In the genomic region with DNA sequence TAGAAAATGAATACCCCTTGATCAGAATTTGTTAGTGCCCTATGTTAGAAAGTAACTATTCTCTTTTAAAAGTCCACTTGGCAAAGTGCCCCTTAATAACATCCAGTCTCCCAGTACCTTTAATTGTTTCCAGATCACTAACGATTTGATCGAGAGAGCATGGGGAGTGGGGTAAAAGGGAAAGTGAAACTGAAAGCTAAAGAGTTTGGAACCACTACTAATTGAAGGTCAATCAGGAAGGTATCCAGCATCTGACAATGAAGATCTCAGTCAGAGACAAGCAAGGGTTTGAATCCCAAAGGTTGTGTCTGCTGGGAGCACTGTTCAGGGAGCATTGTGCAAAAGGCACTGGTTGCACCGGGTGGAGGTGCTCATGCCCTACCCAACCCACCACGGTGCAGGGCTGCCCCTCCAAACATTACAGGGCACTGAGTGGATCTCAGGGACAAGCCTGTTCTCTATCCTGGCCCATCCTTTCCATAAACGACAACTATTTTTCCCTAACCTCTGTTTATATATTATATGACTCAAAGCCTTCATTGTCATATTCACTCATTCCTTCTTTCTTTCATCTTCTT, we compare ENCODE assay signal across 13 cellular contexts. TPM values are rescaled to one million over a fixed set of nuclear protein-coding genes. Genes with fewer than 3 reads are reported as not detected.
DNase-seq lines count a peak whose midpoint lies in the region; ATAC-seq, FAIRE-seq and TF ChIP-seq lines count a peak whose summit lies in the region.
"Had no signal": no experiment of that assay in that cellular context is flagged by ENCODE, and none has a peak within 500 bp of the region (broad histone marks: within the 10 kb centered on the region; RNA-seq: fewer than 3 reads in every experiment).

No MANE protein-coding gene starts in this region.

- H3K18ac ChIP-seq in mesenchymal stem cell (ENCODE audit: low read depth in 1 of 2, low read length in 2 of 2) = no peak overlapping the region

- H3K9me2 ChIP-seq in Loucy (replicated peaks; ENCODE audit: low read depth, low read length) = no peaks in the 10 kb centered on the region

- H3K4me1 ChIP-seq in Loucy (ENCODE audit: insufficient read depth, low read length, poor library complexity, severe bottlenecking) = peaks cover 19% of the 10 kb centered on the region
- peaks cover 8% of the 10 kb centered on the region for H3K4me1 ChIP-seq in astrocyte (ENCODE audit: insufficient read depth, low read length)
- H3K4me1 ChIP-seq in mesenchymal stem cell (ENCODE audit: control insufficient read depth, insufficient read depth, low read depth, low read length) = peaks cover 2% of the 10 kb centered on the region

- ATAC-seq in GM21360 (IDR thresholded peaks at IDR 0.05; ENCODE audit: unreplicated experiment) (no peak), GM21619 (IDR thresholded peaks at IDR 0.05; ENCODE audit: unreplicated experiment) (no peak)
- ATAC-seq: mucosa of descending colon had no signal

- no peaks in the 10 kb centered on the region for H3K79me1 ChIP-seq in mesenchymal stem cell (replicated peaks; ENCODE audit: low read length, poor library complexity, severe bottlenecking)

- H3K36me3 ChIP-seq in Loucy (ENCODE audit: insufficient read depth, low read length) (no peaks in the 10 kb centered on the region), astrocyte (ENCODE audit: insufficient read depth, low read length) (no peaks in the 10 kb centered on the region), mesenchymal stem cell (ENCODE audit: control insufficient read depth in 1 of 2, insufficient read depth in 2 of 2, low read depth in 1 of 2, low read length in 2 of 2) (no peaks in the 10 kb centered on the region)

- FAIRE-seq in astrocyte (lab: Jason Lieb, UNC) = no peak
- FAIRE-seq: endothelial cell of umbilical vein had no signal

- H3K4me2 ChIP-seq in Loucy (ENCODE audit: low read depth, low read length, poor library complexity, severe bottlenecking) (peak overlapping the region; percentile 79), astrocyte (ENCODE audit: low read length) (peak overlapping the region; percentile 88), mesenchymal stem cell (ENCODE audit: low read length, poor library complexity, severe bottlenecking) (no peak overlapping the region)

- 81% methylated on average over 5 of the region's 5 CpGs for WGBS in mesenchymal stem cell

- H3K14ac ChIP-seq in mesenchymal stem cell (ENCODE audit: low read length in 2 of 2) = no peak overlapping the region

- no peaks in the 10 kb centered on the region for H3K36me3 Mint-ChIP-seq in astrocyte (ENCODE audit: low read depth, unreplicated experiment)

- H3K27ac Mint-ChIP-seq in astrocyte (ENCODE audit: unreplicated experiment) = no peak overlapping the region
- H3K27ac Mint-ChIP-seq: activated naive CD4-positive, alpha-beta T cell treated with anti-CD3 and anti-CD28 coated beads for 36 hours had no signal

- H3K9me3 Mint-ChIP-seq in astrocyte (ENCODE audit: unreplicated experiment) = no peaks in the 10 kb centered on the region

- peak overlapping the region; percentile 99 for H2AFZ ChIP-seq in Loucy (ENCODE audit: low read length)
- H2AFZ ChIP-seq in astrocyte (ENCODE audit: low read depth, low read length) = peak overlapping the region; percentile 87
- no peak overlapping the region for H2AFZ ChIP-seq in mesenchymal stem cell (ENCODE audit: low read depth, low read length)

- no peak overlapping the region for H4K8ac ChIP-seq in mesenchymal stem cell (ENCODE audit: low read length)

- H2BK15ac ChIP-seq in mesenchymal stem cell (ENCODE audit: low read depth, poor library complexity, severe bottlenecking) = no peak overlapping the region

- no peak overlapping the region for H3K4ac ChIP-seq in mesenchymal stem cell (ENCODE audit: low read depth in 1 of 2, low read length in 2 of 2)

- H3K79me2 ChIP-seq in Loucy (ENCODE audit: insufficient read depth, low read length) (no peaks in the 10 kb centered on the region), astrocyte (ENCODE audit: insufficient read depth, low read length) (no peaks in the 10 kb centered on the region)

- H3K9me3 ChIP-seq in Loucy (ENCODE audit: insufficient read depth, low read depth, low read length) = no peaks in the 10 kb centered on the region
- no peaks in the 10 kb centered on the region for H3K9me3 ChIP-seq in astrocyte (ENCODE audit: insufficient read depth, low read depth, low read length)
- no peaks in the 10 kb centered on the region for H3K9me3 ChIP-seq in mesenchymal stem cell (ENCODE audit: control insufficient read depth, low read length)
- H3K9me3 ChIP-seq: mucosa of descending colon had no signal

- H3K4me3 ChIP-seq in Loucy (ENCODE audit: low read length, poor library complexity, severe bottlenecking) (peak overlapping the region; percentile 75), astrocyte (ENCODE audit: insufficient read depth, low read depth, low read length) (peak overlapping the region; percentile 69), mesenchymal stem cell (ENCODE audit: insufficient read depth in 1 of 2, low read depth in 1 of 2, low read length in 2 of 2) (peak overlapping the region in 1 of 2 experiments; percentile 78)
- H3K4me3 ChIP-seq: mucosa of descending colon had no signal

- H4K20me1 ChIP-seq in Loucy (ENCODE audit: insufficient read depth, low read length, poor library complexity, severe bottlenecking) (no peaks in the 10 kb centered on the region), astrocyte (ENCODE audit: insufficient read depth, low read length) (no peaks in the 10 kb centered on the region)

- no peak overlapping the region for H2BK120ac ChIP-seq in mesenchymal stem cell (ENCODE audit: low read depth, low read length)

- H3K4me3 Mint-ChIP-seq in astrocyte (ENCODE audit: unreplicated experiment) = no peak overlapping the region
- H3K4me3 Mint-ChIP-seq: activated naive CD4-positive, alpha-beta T cell treated with anti-CD3 and anti-CD28 coated beads for 36 hours had no signal

- no peak overlapping the region for H2BK12ac ChIP-seq in mesenchymal stem cell (ENCODE audit: low read length in 2 of 2)

- no peak overlapping the region for H2BK5ac ChIP-seq in mesenchymal stem cell (ENCODE audit: low read depth, low read length, poor library complexity, severe bottlenecking)

- peak; percentile 2 for DNase-seq in AG08395 (ENCODE audit: low spot score)
- DNase-seq in astrocyte (ENCODE audit: low read depth) = peak; percentile 13
- DNase-seq in mesenchymal stem cell = peak; percentile 6
- DNase-seq in activated CD4-positive, alpha-beta T cell treated with anti-CD3 and anti-CD28 coated beads for 1 hour = no peak
- no peak for DNase-seq in SW480 (ENCODE audit: low spot score)
- DNase-seq: activated naive CD4-positive, alpha-beta T cell treated with anti-CD3 and anti-CD28 coated beads for 36 hours; Karpas-422; mucosa of descending colon had no signal

- H3K27ac ChIP-seq in astrocyte (ENCODE audit: low read depth, low read length) (no peak overlapping the region), mesenchymal stem cell (ENCODE audit: low read length, poor library complexity, severe bottlenecking) (no peak overlapping the region)

- TF ChIP-seq CTCF in Loucy (conservative IDR thresholded peaks at IDR 0.05; ENCODE audit: low read length) (no peak), astrocyte (IDR thresholded peaks at IDR 0.05; ENCODE audit: insufficient read depth, low read depth, low read length) (no peak)

- H3K23ac ChIP-seq in mesenchymal stem cell (ENCODE audit: low read length in 2 of 2) = no peak overlapping the region

- H2AK5ac ChIP-seq in mesenchymal stem cell (ENCODE audit: low read length, severe bottlenecking) = no peak overlapping the region

- H4K91ac ChIP-seq in mesenchymal stem cell (ENCODE audit: low read length) = no peak overlapping the region

- H3K27me3 ChIP-seq in Loucy (ENCODE audit: insufficient read depth, low read length, poor library complexity, severe bottlenecking) (no peaks in the 10 kb centered on the region), astrocyte (ENCODE audit: insufficient read depth, low read length) (no peaks in the 10 kb centered on the region), mesenchymal stem cell (ENCODE audit: control insufficient read depth in 1 of 2, insufficient read depth in 1 of 2, low read length in 2 of 2) (no peaks in the 10 kb centered on the region)

- peak overlapping the region; percentile 65 for H3K9ac ChIP-seq in Loucy (ENCODE audit: low read depth, low read length, poor library complexity, severe bottlenecking)
- peak overlapping the region; percentile 61 for H3K9ac ChIP-seq in astrocyte (ENCODE audit: low read length)
- H3K9ac ChIP-seq in mesenchymal stem cell (ENCODE audit: low read length) = peak overlapping the region; percentile 78

- H3K27me3 Mint-ChIP-seq in astrocyte (ENCODE audit: low read depth, unreplicated experiment) = peaks cover 2% of the 10 kb centered on the region

- H3K4me1 Mint-ChIP-seq in astrocyte (ENCODE audit: low read depth, unreplicated experiment) = no peaks in the 10 kb centered on the region

- H3F3A ChIP-seq in Loucy (ENCODE audit: low read depth) = no peaks in the 10 kb centered on the region

RNA-seq across cellular contexts. Expression of a gene that starts 14.6 kb away (rescaled TPM):
- total RNA-seq in astrocyte = not detected in 2 replicates
- polyA plus RNA-seq in mesenchymal stem cell (2013, experiment 1 of 2) = 0.06 TPM
- polyA plus RNA-seq in mesenchymal stem cell (2013, experiment 2 of 2) = 0.04 TPM
- total RNA-seq: activated naive CD4-positive, alpha-beta T cell treated with anti-CD3 and anti-CD28 coated beads for 36 hours; endothelial cell of umbilical vein; T-helper 2 cell treated with Interferon-gamma antibody and Interleukin-4, amounts not matched to agents 100 ng/mL and 5 ng/mL, for 36 hours had no signal
- polyA plus RNA-seq: endothelial cell of umbilical vein had no signal

Comparison
In these comparisons a context has a peak if more than half of its experiments do, and no peak if none do; other contexts are left out.
1. DNase-seq: peak in AG08395 (single experiment), astrocyte (single experiment) and mesenchymal stem cell (single experiment); none in activated CD4-positive, alpha-beta T cell treated with anti-CD3 and anti-CD28 coated beads for 1 hour (single experiment) and SW480 (single experiment).
2. Peak in every context shown above with its lines, with median percentiles within 50 percentile points of each other: H3K9ac ChIP-seq.